Comparison of ENCODE assay signal across 1 cellular context in the genomic region with DNA sequence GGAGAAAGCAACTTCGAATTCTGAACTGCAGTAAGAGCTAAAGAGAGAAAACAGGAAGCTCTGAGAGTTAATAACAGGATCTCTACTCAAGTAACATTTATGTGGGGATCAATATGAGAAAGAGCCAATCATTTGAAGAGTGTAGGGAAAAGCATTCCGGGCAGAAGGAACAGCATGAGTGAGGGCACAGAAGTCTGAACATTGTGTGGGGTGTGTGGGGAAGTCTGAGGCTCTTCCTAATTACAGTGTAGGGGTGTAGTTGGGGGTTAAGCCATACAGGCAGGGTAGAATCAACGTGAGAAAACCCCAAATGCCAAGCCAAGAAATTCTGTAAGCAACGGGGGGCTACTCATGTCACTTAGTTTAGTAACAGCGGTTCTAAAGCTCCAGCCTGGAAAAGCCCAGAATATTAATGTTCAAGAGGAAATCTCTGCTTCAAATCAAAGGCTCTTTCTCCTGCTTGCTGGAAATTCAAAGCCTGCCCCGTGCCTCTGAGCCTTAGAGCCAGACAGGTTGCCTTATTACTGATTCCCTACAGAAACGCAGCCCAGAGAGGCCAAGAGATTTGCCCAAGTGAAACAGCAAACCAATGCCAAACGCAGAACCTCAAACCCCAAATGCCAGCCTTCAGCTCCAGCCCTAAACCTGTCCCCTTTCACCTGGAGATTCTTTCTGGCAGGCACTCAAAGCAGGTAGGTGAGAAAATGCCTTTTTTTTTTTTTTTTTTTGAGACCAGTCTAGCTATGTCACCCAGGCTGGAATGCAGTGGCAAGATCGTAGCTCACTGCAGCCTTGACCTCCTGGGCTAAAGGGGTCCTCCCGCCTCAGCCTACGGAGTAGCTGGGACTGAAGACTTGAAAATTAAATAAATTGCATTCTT.
TF ChIP-seq lines count a peak whose summit lies in the region.

No MANE protein-coding gene starts in this region.

TF ChIP-seq in H1, 55 proteins besides CTCF, POLR2A, EP300 and RAD21:
- TF ChIP-seq, protein P1, sequence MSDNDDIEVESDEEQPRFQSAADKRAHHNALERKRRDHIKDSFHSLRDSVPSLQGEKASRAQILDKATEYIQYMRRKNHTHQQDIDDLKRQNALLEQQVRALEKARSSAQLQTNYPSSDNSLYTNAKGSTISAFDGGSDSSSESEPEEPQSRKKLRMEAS (IDR thresholded peaks at IDR 0.05): no peak
- TF ChIP-seq BRCA1 (IDR thresholded peaks at IDR 0.05; ENCODE audit: low read depth, low read length): no peak
- TF ChIP-seq JUND (IDR thresholded peaks at IDR 0.05; ENCODE audit: low read length): no peak
- no peak for TF ChIP-seq FOSL1 (IDR thresholded peaks at IDR 0.05; ENCODE audit: insufficient read depth, low read depth, low read length)
- TF ChIP-seq CBX5 (IDR thresholded peaks at IDR 0.05; ENCODE audit: low read depth, low read length): no peak
- peak; percentile 47; the same call in 1 of the 2 replicates for TF ChIP-seq TEAD4 (IDR thresholded peaks at IDR 0.05; ENCODE audit: low read depth, low read length)
- no peak for TF ChIP-seq EGR1 (IDR thresholded peaks at IDR 0.05; ENCODE audit: borderline replicate concordance, low read depth, low read length)
- TF ChIP-seq GABPA (IDR thresholded peaks at IDR 0.05; ENCODE audit: borderline replicate concordance, insufficient read depth, low read length): no peak
